In genomic region chr6:158259845-158260244, GRCh38 we compare ENCODE assay signal across 9 cellular contexts.
"Had no signal": no experiment of that assay in that cellular context is flagged by ENCODE, and none has a peak within 500 bp of the region (broad histone marks: within the 10 kb centered on the region; RNA-seq: fewer than 3 reads in every experiment).

No MANE protein-coding gene starts in this region.

- H3K4me3 ChIP-seq: GM23248, HAP-1 had no signal

- H3K27ac Mint-ChIP-seq: HFFc6 had no signal

- DNase-seq: GM23248, GOT3, H7, HFFc6, IMR-90, KBM-7 had no signal

- H3K27ac ChIP-seq: GM23248, HL-60 had no signal

- H3K9ac ChIP-seq: GM23248 had no signal

- H3K9me3 ChIP-seq: HAP-1 had no signal

- ATAC-seq: HCT116 had no signal

- H2AFZ ChIP-seq: GM23248 had no signal

- H3K4me3 Mint-ChIP-seq: HFFc6 had no signal

- H3K9me3 Mint-ChIP-seq: HFFc6 had no signal
